In genomic region chr15:40942337-40942854, GRCh38 we compare ENCODE assay signal across 8 cellular contexts. TPM values are rescaled to one million over a fixed set of nuclear protein-coding genes. Genes with fewer than 3 reads are reported as not detected.
A peak's percentile ranks its signal among the peaks of the same experiment; 100 is the strongest.
DNase-seq lines count a peak whose midpoint lies in the region; ATAC-seq, FAIRE-seq and TF ChIP-seq lines count a peak whose summit lies in the region.

No MANE protein-coding gene starts in this region.

- H3K9me3 Mint-ChIP-seq in activated CD4-positive, alpha-beta memory T cell treated with anti-CD3 and anti-CD28 coated beads for 36 hours, result no peaks in the 10 kb centered on the region

- no peak for FAIRE-seq in small intestine (lab: Jason Lieb, UNC)

- H3K27me3 ChIP-seq in ACC112 (ENCODE audit: insufficient read depth, low read length) (no peaks in the 10 kb centered on the region), right atrium auricular region (no peaks in the 10 kb centered on the region), small intestine (ENCODE audit: control insufficient read depth in 2 of 2, insufficient read depth in 2 of 2, low read length in 2 of 2) (no peaks in the 10 kb centered on the region)

- WGBS in small intestine, 3 donors, result 13 to 32% (median 15%) methylated on average over 15 of the region's 15 CpGs

- H3K27ac ChIP-seq in ACC112 (ENCODE audit: low read depth, low read length) (peak overlapping the region; percentile 8; the same call in 1 of the 2 replicates), right atrium auricular region (peak overlapping the region; percentile 81 to 86), small intestine (ENCODE audit: low read depth in 1 of 2, low read length in 1 of 2) (peak overlapping the region; percentile 77 to 87)

- H3K4me3 ChIP-seq in ACC112 (ENCODE audit: low read depth, low read length) (peak overlapping the region; percentile 77), right atrium auricular region (peak overlapping the region; percentile 35 to 57), small intestine (ENCODE audit: low read depth in 1 of 2, low read length in 2 of 2) (peak overlapping the region; percentile 22 to 65)

- H3K36me3 ChIP-seq in ACC112 (ENCODE audit: insufficient read depth, low read length) (no peaks in the 10 kb centered on the region), right atrium auricular region (no peaks in the 10 kb centered on the region), small intestine (ENCODE audit: control insufficient read depth in 2 of 2, insufficient read depth in 2 of 2, low read length in 2 of 2) (no peaks in the 10 kb centered on the region)

- H3K36me3 Mint-ChIP-seq in activated CD4-positive, alpha-beta memory T cell treated with anti-CD3 and anti-CD28 coated beads for 36 hours, result no peaks in the 10 kb centered on the region

- CTCF ChIA-PET in activated CD4-positive, alpha-beta memory T cell treated with anti-CD3 and anti-CD28 coated beads for 36 hours (lab: Charles Lee), result interaction anchor here (0.5 to 4.8 kb wide), 24 partner anchors 11 to 293 kb away, joined by 3 to 74 read pairs (median 5); partner anchors contain the start of genes CHAC1, CHP1, DLL4 and EXD1

- H3K4me1 ChIP-seq in ACC112 (ENCODE audit: control insufficient read depth, insufficient read depth, low read length, unreplicated experiment), result peaks cover 25% of the 10 kb centered on the region
- peaks cover 0 to 50% of the 10 kb centered on the region in 2 donors for H3K4me1 ChIP-seq in right atrium auricular region
- H3K4me1 ChIP-seq in small intestine (ENCODE audit: control insufficient read depth in 2 of 2, insufficient read depth in 1 of 2, low read depth in 1 of 2, low read length in 1 of 2), result no peaks in the 10 kb centered on the region

- ATAC-seq in HG02678 (IDR thresholded peaks at IDR 0.05; ENCODE audit: unreplicated experiment), result peak; percentile 15

- POLR2A ChIA-PET in activated CD4-positive, alpha-beta memory T cell treated with anti-CD3 and anti-CD28 coated beads for 36 hours (lab: Charles Lee), result interaction anchor here (0.8 to 3.7 kb wide), 7 partner anchors 10 to 173 kb away, joined by 3 to 45 read pairs (median 4); partner anchors contain the start of genes C15orf62, CHAC1 and DLL4

- H3K27ac Mint-ChIP-seq in activated CD4-positive, alpha-beta memory T cell treated with anti-CD3 and anti-CD28 coated beads for 36 hours, result peak overlapping the region; percentile 74

- intact Hi-C loops in activated CD4-positive, alpha-beta memory T cell treated with anti-CD3 and anti-CD28 coated beads for 36 hours (cut with micrococcal nuclease), result loop anchor here (10.0 kb wide), 1 partner anchor 242 kb away; no protein-coding TSS in a partner anchor

- TF ChIP-seq CTCF in right atrium auricular region (IDR thresholded peaks at IDR 0.05), result no peak

- peaks cover 2% of the 10 kb centered on the region for H3K79me2 ChIP-seq in ACC112 (ENCODE audit: control insufficient read depth, insufficient read depth, low read length, unreplicated experiment)

- DNase-seq in activated CD4-positive, alpha-beta memory T cell treated with anti-CD3 and anti-CD28 coated beads for 36 hours, result no peak
- DNase-seq in right atrium auricular region (ENCODE audit: low spot score), result no peak
- DNase-seq in small intestine, result no peak
- no peak for DNase-seq in NCI-H2171 (lab: John Stamatoyannopoulos, UW)
- DNase-seq in stimulated activated CD8-positive, alpha-beta memory T cell treated with anti-CD3 and anti-CD28 coated beads, Interleukin-4, amount 100 ng/mL, for 48 hours, result no peak
- no peak for DNase-seq in anterior cingulate cortex (lab: John Stamatoyannopoulos, UW)

- H3K4me1 Mint-ChIP-seq in activated CD4-positive, alpha-beta memory T cell treated with anti-CD3 and anti-CD28 coated beads for 36 hours (ENCODE audit: low read depth), result peaks cover 31% of the 10 kb centered on the region

- no peaks in the 10 kb centered on the region for H3K27me3 Mint-ChIP-seq in activated CD4-positive, alpha-beta memory T cell treated with anti-CD3 and anti-CD28 coated beads for 36 hours

- H3K9me3 ChIP-seq in right atrium auricular region, result no peaks in the 10 kb centered on the region
- no peaks in the 10 kb centered on the region for H3K9me3 ChIP-seq in small intestine (ENCODE audit: control insufficient read depth, low read depth)

- peak overlapping the region; percentile 77 for H3K4me3 Mint-ChIP-seq in activated CD4-positive, alpha-beta memory T cell treated with anti-CD3 and anti-CD28 coated beads for 36 hours

- H2AFZ ChIP-seq in ACC112 (ENCODE audit: low read length, unreplicated experiment), result peak overlapping the region; percentile 92

RNA-seq across cellular contexts. Expression of gene CHAC1, which starts 10.9 kb away (rescaled TPM):
- 10 to 100 TPM; 21.6 to 22.3 TPM for total RNA-seq in activated CD4-positive, alpha-beta memory T cell treated with anti-CD3 and anti-CD28 coated beads for 36 hours
- total RNA-seq in right atrium auricular region, result 10 to 100 TPM; 11.9 to 36.1 TPM
- 10 to 100 TPM in 1 of 3 donors, 1 to 10 TPM in 2; 1.1 to 37.3 (median 8.9) TPM for polyA plus RNA-seq in small intestine

RNA-seq across cellular contexts. Expression of gene DLL4, which starts 13.3 kb away (rescaled TPM):
- not detected for total RNA-seq in activated CD4-positive, alpha-beta memory T cell treated with anti-CD3 and anti-CD28 coated beads for 36 hours
- total RNA-seq in right atrium auricular region, result 1 to 10 TPM; 7.5 to 9.8 TPM
- polyA plus RNA-seq in small intestine, result 10 to 100 TPM in 1 of 3 donors, 1 to 10 TPM in 1, under 1 TPM in 1; 0.81 to 13.2 (median 1.3) TPM

RNA-seq across cellular contexts. Expression of gene VPS18, which starts 48.1 kb away (rescaled TPM):
- 1 to 10 TPM; 7.8 to 8.8 TPM for total RNA-seq in activated CD4-positive, alpha-beta memory T cell treated with anti-CD3 and anti-CD28 coated beads for 36 hours
- 10 to 100 TPM; 18.1 to 26.1 TPM for total RNA-seq in right atrium auricular region
- 10 to 100 TPM in 2 of 3 donors, 1 to 10 TPM in 1; 7.6 to 11.2 (median 10.3) TPM for polyA plus RNA-seq in small intestine

Comparison
In these comparisons a context has a peak if more than half of its experiments do, and no peak if none do; other contexts are left out.
1. H3K27ac ChIP-seq: peak in every context shown above with its lines; median percentile 84 in right atrium auricular region; 82 in small intestine; 8 in ACC112.
2. RNA of gene DLL4, which starts 13.3 kb away (total RNA-seq): 7.5 to 9.8 TPM in right atrium auricular region; not detected in activated CD4-positive, alpha-beta memory T cell treated with anti-CD3 and anti-CD28 coated beads for 36 hours; every median in the first group is over 4 times any median in the second.
3. Peak in every context shown above with its lines, with median percentiles within 50 percentile points of each other: H3K4me3 ChIP-seq.